ENCODE assay signal across 1 cellular context in the genomic region with DNA sequence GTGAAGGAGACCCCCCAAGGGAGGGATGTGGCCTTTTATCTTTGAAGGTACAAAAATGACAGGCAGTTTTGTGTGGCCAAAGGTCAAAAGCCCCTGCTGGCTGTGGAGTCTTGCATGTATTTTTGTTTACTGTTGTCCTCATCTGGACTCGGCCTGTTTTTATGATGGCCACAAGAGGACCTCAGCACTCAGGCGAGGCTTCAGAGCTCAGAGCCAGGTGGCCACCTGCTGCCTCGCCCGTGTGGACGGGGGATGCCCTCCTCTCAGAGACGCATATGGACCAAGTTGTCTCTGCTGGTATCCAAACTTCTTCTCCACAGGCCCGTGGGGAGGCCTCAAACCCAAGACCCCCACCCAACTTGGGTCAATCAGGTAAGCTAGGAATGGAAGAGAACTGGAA.
TF ChIP-seq lines count a peak whose summit lies in the region.

No MANE protein-coding gene starts in this region.

TF ChIP-seq in GM23338, 12 proteins besides CTCF, POLR2A, EP300 and RAD21 (continued from another document):
- TF ChIP-seq, protein P1, sequence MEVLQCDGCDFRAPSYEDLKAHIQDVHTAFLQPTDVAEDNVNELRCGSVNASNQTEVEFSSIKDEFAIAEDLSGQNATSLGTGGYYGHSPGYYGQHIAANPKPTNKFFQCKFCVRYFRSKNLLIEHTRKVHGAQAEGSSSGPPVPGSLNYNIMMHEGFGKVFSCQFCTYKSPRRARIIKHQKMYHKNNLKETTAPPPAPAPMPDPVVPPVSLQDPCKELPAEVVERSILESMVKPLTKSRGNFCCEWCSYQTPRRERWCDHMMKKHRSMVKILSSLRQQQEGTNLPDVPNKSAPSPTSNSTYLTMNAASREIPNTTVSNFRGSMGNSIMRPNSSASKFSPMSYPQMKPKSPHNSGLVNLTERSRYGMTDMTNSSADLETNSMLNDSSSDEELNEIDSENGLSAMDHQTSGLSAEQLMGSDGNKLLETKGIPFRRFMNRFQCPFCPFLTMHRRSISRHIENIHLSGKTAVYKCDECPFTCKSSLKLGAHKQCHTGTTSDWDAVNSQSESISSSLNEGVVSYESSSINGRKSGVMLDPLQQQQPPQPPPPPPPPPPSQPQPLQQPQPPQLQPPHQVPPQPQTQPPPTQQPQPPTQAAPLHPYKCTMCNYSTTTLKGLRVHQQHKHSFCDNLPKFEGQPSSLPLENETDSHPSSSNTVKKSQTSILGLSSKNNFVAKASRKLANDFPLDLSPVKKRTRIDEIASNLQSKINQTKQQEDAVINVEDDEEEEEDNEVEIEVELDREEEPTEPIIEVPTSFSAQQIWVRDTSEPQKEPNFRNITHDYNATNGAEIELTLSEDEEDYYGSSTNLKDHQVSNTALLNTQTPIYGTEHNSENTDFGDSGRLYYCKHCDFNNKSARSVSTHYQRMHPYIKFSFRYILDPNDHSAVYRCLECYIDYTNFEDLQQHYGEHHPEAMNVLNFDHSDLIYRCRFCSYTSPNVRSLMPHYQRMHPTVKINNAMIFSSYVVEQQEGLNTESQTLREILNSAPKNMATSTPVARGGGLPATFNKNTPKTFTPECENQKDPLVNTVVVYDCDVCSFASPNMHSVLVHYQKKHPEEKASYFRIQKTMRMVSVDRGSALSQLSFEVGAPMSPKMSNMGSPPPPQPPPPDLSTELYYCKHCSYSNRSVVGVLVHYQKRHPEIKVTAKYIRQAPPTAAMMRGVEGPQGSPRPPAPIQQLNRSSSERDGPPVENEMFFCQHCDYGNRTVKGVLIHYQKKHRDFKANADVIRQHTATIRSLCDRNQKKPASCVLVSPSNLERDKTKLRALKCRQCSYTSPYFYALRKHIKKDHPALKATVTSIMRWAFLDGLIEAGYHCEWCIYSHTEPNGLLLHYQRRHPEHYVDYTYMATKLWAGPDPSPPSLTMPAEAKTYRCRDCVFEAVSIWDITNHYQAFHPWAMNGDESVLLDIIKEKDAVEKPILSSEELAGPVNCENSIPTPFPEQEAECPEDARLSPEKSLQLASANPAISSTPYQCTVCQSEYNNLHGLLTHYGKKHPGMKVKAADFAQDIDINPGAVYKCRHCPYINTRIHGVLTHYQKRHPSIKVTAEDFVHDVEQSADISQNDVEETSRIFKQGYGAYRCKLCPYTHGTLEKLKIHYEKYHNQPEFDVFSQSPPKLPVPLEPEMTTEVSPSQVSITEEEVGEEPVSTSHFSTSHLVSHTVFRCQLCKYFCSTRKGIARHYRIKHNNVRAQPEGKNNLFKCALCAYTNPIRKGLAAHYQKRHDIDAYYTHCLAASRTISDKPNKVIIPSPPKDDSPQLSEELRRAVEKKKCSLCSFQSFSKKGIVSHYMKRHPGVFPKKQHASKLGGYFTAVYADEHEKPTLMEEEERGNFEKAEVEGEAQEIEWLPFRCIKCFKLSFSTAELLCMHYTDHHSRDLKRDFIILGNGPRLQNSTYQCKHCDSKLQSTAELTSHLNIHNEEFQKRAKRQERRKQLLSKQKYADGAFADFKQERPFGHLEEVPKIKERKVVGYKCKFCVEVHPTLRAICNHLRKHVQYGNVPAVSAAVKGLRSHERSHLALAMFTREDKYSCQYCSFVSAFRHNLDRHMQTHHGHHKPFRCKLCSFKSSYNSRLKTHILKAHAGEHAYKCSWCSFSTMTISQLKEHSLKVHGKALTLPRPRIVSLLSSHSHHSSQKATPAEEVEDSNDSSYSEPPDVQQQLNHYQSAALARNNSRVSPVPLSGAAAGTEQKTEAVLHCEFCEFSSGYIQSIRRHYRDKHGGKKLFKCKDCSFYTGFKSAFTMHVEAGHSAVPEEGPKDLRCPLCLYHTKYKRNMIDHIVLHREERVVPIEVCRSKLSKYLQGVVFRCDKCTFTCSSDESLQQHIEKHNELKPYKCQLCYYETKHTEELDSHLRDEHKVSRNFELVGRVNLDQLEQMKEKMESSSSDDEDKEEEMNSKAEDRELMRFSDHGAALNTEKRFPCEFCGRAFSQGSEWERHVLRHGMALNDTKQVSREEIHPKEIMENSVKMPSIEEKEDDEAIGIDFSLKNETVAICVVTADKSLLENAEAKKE (CRISPR knock-in tag; IDR thresholded peaks at IDR 0.05): no peak
- TF ChIP-seq, protein P2, sequence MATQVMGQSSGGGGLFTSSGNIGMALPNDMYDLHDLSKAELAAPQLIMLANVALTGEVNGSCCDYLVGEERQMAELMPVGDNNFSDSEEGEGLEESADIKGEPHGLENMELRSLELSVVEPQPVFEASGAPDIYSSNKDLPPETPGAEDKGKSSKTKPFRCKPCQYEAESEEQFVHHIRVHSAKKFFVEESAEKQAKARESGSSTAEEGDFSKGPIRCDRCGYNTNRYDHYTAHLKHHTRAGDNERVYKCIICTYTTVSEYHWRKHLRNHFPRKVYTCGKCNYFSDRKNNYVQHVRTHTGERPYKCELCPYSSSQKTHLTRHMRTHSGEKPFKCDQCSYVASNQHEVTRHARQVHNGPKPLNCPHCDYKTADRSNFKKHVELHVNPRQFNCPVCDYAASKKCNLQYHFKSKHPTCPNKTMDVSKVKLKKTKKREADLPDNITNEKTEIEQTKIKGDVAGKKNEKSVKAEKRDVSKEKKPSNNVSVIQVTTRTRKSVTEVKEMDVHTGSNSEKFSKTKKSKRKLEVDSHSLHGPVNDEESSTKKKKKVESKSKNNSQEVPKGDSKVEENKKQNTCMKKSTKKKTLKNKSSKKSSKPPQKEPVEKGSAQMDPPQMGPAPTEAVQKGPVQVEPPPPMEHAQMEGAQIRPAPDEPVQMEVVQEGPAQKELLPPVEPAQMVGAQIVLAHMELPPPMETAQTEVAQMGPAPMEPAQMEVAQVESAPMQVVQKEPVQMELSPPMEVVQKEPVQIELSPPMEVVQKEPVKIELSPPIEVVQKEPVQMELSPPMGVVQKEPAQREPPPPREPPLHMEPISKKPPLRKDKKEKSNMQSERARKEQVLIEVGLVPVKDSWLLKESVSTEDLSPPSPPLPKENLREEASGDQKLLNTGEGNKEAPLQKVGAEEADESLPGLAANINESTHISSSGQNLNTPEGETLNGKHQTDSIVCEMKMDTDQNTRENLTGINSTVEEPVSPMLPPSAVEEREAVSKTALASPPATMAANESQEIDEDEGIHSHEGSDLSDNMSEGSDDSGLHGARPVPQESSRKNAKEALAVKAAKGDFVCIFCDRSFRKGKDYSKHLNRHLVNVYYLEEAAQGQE (IDR thresholded peaks at IDR 0.05; ENCODE audit: unreplicated experiment): no peak
- TF ChIP-seq JUNB (IDR thresholded peaks at IDR 0.05; ENCODE audit: unreplicated experiment): no peak
- no peak for TF ChIP-seq CREB1 (CRISPR knock-in tag; IDR thresholded peaks at IDR 0.05; ENCODE audit: low read depth)
- no peak for TF ChIP-seq STAT1 (IDR thresholded peaks at IDR 0.05; ENCODE audit: unreplicated experiment)
- TF ChIP-seq ZNF331 (CRISPR knock-in tag; IDR thresholded peaks at IDR 0.05; ENCODE audit: low read depth): no peak
- TF ChIP-seq EZH2 (IDR thresholded peaks at IDR 0.05; ENCODE audit: low read depth, unreplicated experiment): no peak
TF ChIP-seq in GM23338: peak in this region for 0.
